In genomic region chr7:15228891-15229290, GRCh38 we compare ENCODE assay signal across 18 cellular contexts.
"Had no signal": no experiment of that assay in that cellular context is flagged by ENCODE, and none has a peak within 500 bp of the region (broad histone marks: within the 10 kb centered on the region; RNA-seq: fewer than 3 reads in every experiment).

No MANE protein-coding gene starts in this region.

- FAIRE-seq: astrocyte had no signal

- H3K27me3 ChIP-seq: gastroesophageal sphincter, neutrophil, ovary, tibial artery had no signal

- H3K4me3 ChIP-seq: gastroesophageal sphincter, ovary, tibial artery had no signal

- H3K27ac ChIP-seq: gastroesophageal sphincter, neutrophil, ovary, tibial artery had no signal

- DNase-seq: activated CD4-positive, alpha-beta memory T cell treated with anti-CD3 and anti-CD28 coated beads for 36 hours; activated CD4-positive, alpha-beta T cell treated with anti-CD3 and anti-CD28 coated beads for 48 hours; activated naive CD4-positive, alpha-beta T cell treated with Interleukin-2 at 50 U/mL for 16 hours; activated naive CD8-positive, alpha-beta T cell treated with anti-CD3 and anti-CD28 coated beads for 36 hours; activated T-cell treated with anti-CD3 and anti-CD28 coated beads, Interleukin-2, amount 50 U/mL, for 48 hours; central memory CD4-positive, alpha-beta T cell; dermis blood vessel endothelial cell; effector CD8-positive, alpha-beta T cell; head of caudate nucleus; hypothalamus; ovary; right cardiac atrium; stimulated activated CD4-positive, alpha-beta T cell treated with anti-CD3 and anti-CD28 coated beads, Interleukin-4, amount 100 ng/mL, for 4 hours; substantia nigra; tibial artery had no signal

- ATAC-seq: gastroesophageal sphincter, right cardiac atrium had no signal

- H3K4me1 ChIP-seq: gastroesophageal sphincter, tibial artery had no signal

- H3K9me3 ChIP-seq: neutrophil, ovary, tibial artery had no signal

- H3K36me3 ChIP-seq: gastroesophageal sphincter, neutrophil, ovary, tibial artery had no signal
